ENCODE assay signal across 9 cellular contexts in genomic region chr1:109923131-109923945, GRCh38. TPM values are rescaled to one million over a fixed set of nuclear protein-coding genes. Genes with fewer than 3 reads are reported as not detected.
DNase-seq lines count a peak whose midpoint lies in the region; ATAC-seq and TF ChIP-seq lines count a peak whose summit lies in the region.
"Had no signal": no experiment of that assay in that cellular context is flagged by ENCODE, and none has a peak within 500 bp of the region (broad histone marks: within the 10 kb centered on the region; RNA-seq: fewer than 3 reads in every experiment).

No MANE protein-coding gene starts in this region.

- peaks cover 81% of the 10 kb centered on the region for H3K36me3 Mint-ChIP-seq in HFFc6 (ENCODE audit: low read depth)
- H3K36me3 Mint-ChIP-seq in activated T-helper 17 cell treated with anti-CD3 and anti-CD28 coated beads, Interleukin-2, amount 50 U/mL, for 72 hours (ENCODE audit: low read depth), result peaks cover 100% of the 10 kb centered on the region

- peaks cover 2% of the 10 kb centered on the region for H3K27me3 Mint-ChIP-seq in HFFc6 (ENCODE audit: insufficient read depth)
- no peaks in the 10 kb centered on the region for H3K27me3 Mint-ChIP-seq in activated T-helper 17 cell treated with anti-CD3 and anti-CD28 coated beads, Interleukin-2, amount 50 U/mL, for 72 hours

- H3K9me3 Mint-ChIP-seq in HFFc6, result peaks cover 11% of the 10 kb centered on the region
- no peaks in the 10 kb centered on the region for H3K9me3 Mint-ChIP-seq in activated T-helper 17 cell treated with anti-CD3 and anti-CD28 coated beads, Interleukin-2, amount 50 U/mL, for 72 hours

- no peak for ATAC-seq in activated T-helper 17 cell treated with anti-CD3 and anti-CD28 coated beads, Interleukin-2, amount 50 U/mL, for 72 hours (replicated peaks)
- ATAC-seq in HG03196 (IDR thresholded peaks at IDR 0.05; ENCODE audit: unreplicated experiment), result no peak

- H3K27ac Mint-ChIP-seq in HFFc6, result no peak overlapping the region
- peak overlapping the region; percentile 56 for H3K27ac Mint-ChIP-seq in activated T-helper 17 cell treated with anti-CD3 and anti-CD28 coated beads, Interleukin-2, amount 50 U/mL, for 72 hours

- peaks cover 3% of the 10 kb centered on the region for H3K36me3 ChIP-seq in kidney epithelial cell (ENCODE audit: control insufficient read depth, insufficient read depth, low read length)

- H3K4me1 Mint-ChIP-seq in HFFc6 (ENCODE audit: low read depth), result peaks cover 35% of the 10 kb centered on the region
- peaks cover 15% of the 10 kb centered on the region for H3K4me1 Mint-ChIP-seq in activated T-helper 17 cell treated with anti-CD3 and anti-CD28 coated beads, Interleukin-2, amount 50 U/mL, for 72 hours

- DNase-seq in AG09319 (ENCODE audit: extremely low read depth, low read depth), result no peak
- DNase-seq in HFFc6, result no peak
- no peak for DNase-seq in kidney epithelial cell (ENCODE audit: low read depth)
- DNase-seq in effector CD8-positive, alpha-beta T cell (lab: John Stamatoyannopoulos, UW), result no peak
- DNase-seq in cerebellar cortex (ENCODE audit: low spot score), result no peak
- no peak for DNase-seq in NCI-H1092 treated with DMSO at 0.1 percent for 48 hours (lab: John Stamatoyannopoulos, UW)
- DNase-seq: NCI-H2107 had no signal

- no peaks in the 10 kb centered on the region for H3K27me3 ChIP-seq in kidney epithelial cell (ENCODE audit: control insufficient read depth, insufficient read depth, low read length)

- TF ChIP-seq CTCF in AG09319 (IDR thresholded peaks at IDR 0.05; ENCODE audit: low read depth, low read length), result peak; percentile 33
- TF ChIP-seq CTCF in HFFc6 (IDR thresholded peaks at IDR 0.05), result peak; percentile 71
- peak; percentile 29 for TF ChIP-seq CTCF in kidney epithelial cell (IDR thresholded peaks at IDR 0.05; ENCODE audit: insufficient read depth, low read length, poor library complexity, severe bottlenecking)

- H3K4me3 Mint-ChIP-seq in HFFc6, result no peak overlapping the region
- H3K4me3 Mint-ChIP-seq in activated T-helper 17 cell treated with anti-CD3 and anti-CD28 coated beads, Interleukin-2, amount 50 U/mL, for 72 hours, result no peak overlapping the region

- H3K4me3 ChIP-seq in kidney epithelial cell (ENCODE audit: low read depth, low read length), result no peak overlapping the region

RNA-seq across cellular contexts. Expression of gene CSF1, which starts 12.7 kb away (rescaled TPM):
- 10 to 100 TPM; 28.7 to 79.3 (median 72.4) TPM for total RNA-seq in HFFc6 (2021; fragmentation: NEBNext Ultra II Directional; extraction: Animal tissue kit (Norgen Biotek cat#: 25700))
- total RNA-seq in activated T-helper 17 cell treated with anti-CD3 and anti-CD28 coated beads, Interleukin-2, amount 50 U/mL, for 72 hours, result 10 to 100 TPM; 46.8 to 95.4 TPM
- total RNA-seq in kidney epithelial cell, result 53.4 and 78.5 TPM in 2 replicates
